Comparison of ENCODE assay signal across 8 cellular contexts in genomic region chr1:235423214-235423652, GRCh38. TPM values are rescaled to one million over a fixed set of nuclear protein-coding genes. Genes with fewer than 3 reads are reported as not detected.
DNase-seq lines count a peak whose midpoint lies in the region; ATAC-seq, FAIRE-seq and TF ChIP-seq lines count a peak whose summit lies in the region.

No MANE protein-coding gene starts in this region.

- H3K27ac ChIP-seq in breast epithelium: no peak overlapping the region

- TF ChIP-seq POLR2A in breast epithelium (IDR thresholded peaks at IDR 0.05): no peak

- intact Hi-C loops in breast epithelium (cut with DNase I; ENCODE audit: low total_unique reads): no loop called here

- H3K4me3 Mint-ChIP-seq in naive B cell: peak overlapping the region in 2 of 8 donors; percentile 22 to 70

- H3K4me3 ChIP-seq in breast epithelium: no peak overlapping the region

- DNase-seq in GM18507 (ENCODE audit: extremely low spot score, insufficient read length, low read depth) (peak; percentile 8), naive B cell (no peak), breast epithelium (ENCODE audit: low spot score in 2 of 2) (no peak), HK-2 (ENCODE audit: unreplicated experiment) (no peak), middle frontal gyrus (ENCODE audit: extremely low spot score, low spot score) (no peak), AML-193 (lab: John Stamatoyannopoulos, UW) (no peak)
- DNase-seq in activated CD4-positive, alpha-beta T cell treated with anti-CD3 and anti-CD28 coated beads, Interleukin-2, amount 50 U/mL, for 48 hours: peak; percentile 8 to 19

- H3K36me3 Mint-ChIP-seq in naive B cell: peaks cover 0 to 13% of the 10 kb centered on the region in 2 donors

- H3K27me3 ChIP-seq in breast epithelium: no peaks in the 10 kb centered on the region

- H3K4me1 Mint-ChIP-seq in naive B cell: peaks cover 10 to 26% (median 18%) of the 10 kb centered on the region in 3 donors

- H3K4me1 ChIP-seq in breast epithelium: peaks cover 0 to 2% of the 10 kb centered on the region in 2 donors

- H3K9me3 Mint-ChIP-seq in naive B cell: no peaks in the 10 kb centered on the region

- TF ChIP-seq CTCF in breast epithelium (IDR thresholded peaks at IDR 0.05): no peak

- FAIRE-seq in GM18507 (lab: Jason Lieb, UNC): peak; percentile 65

- H3K27ac Mint-ChIP-seq in naive B cell: peak overlapping the region in 5 of 6 donors; percentile 9 to 80 (median 74)

- no peaks in the 10 kb centered on the region for H3K27me3 Mint-ChIP-seq in naive B cell

- H3K36me3 ChIP-seq in breast epithelium: no peaks in the 10 kb centered on the region

- no peaks in the 10 kb centered on the region for H3K9me3 ChIP-seq in breast epithelium

- ATAC-seq in HG02678 (IDR thresholded peaks at IDR 0.05; ENCODE audit: unreplicated experiment): peak; percentile 76
- peak; percentile 51 to 54 for ATAC-seq in naive B cell (ENCODE audit: low read depth in 2 of 2)

RNA-seq across cellular contexts. Expression of gene TBCE, which starts 56.0 kb away (rescaled TPM):
- 10 to 100 TPM in 5 of 6 donors, 1 to 10 TPM in 1; 8.5 to 23.7 (median 13.3) TPM for polyA plus RNA-seq in naive B cell (ENCODE audit: low read depth in 6 of 6)
- 10 to 100 TPM; 13.3 to 21.2 (median 19.7) TPM for total RNA-seq in breast epithelium

Comparison
In these comparisons a context has a peak if more than half of its experiments do, and no peak if none do; other contexts are left out.
1. DNase-seq: peak in GM18507 (single experiment) and activated CD4-positive, alpha-beta T cell treated with anti-CD3 and anti-CD28 coated beads, Interleukin-2, amount 50 U/mL, for 48 hours (2 of 2); none in naive B cell (single experiment), breast epithelium (0 of 2), HK-2 (single experiment), middle frontal gyrus (single experiment) and AML-193 (0 of 2).